In genomic region chr6:137781639-137782038, GRCh38 we compare ENCODE assay signal across 30 cellular contexts.
"Had no signal": no experiment of that assay in that cellular context is flagged by ENCODE, and none has a peak within 500 bp of the region (broad histone marks: within the 10 kb centered on the region; RNA-seq: fewer than 3 reads in every experiment).

No MANE protein-coding gene starts in this region.

- H3K36me3 ChIP-seq: gastrocnemius medialis, ovary, thoracic aorta, upper lobe of left lung, vagina had no signal

- H3K4me1 Mint-ChIP-seq: naive thymus-derived CD4-positive, alpha-beta T cell had no signal

- H3K9me3 ChIP-seq: gastrocnemius medialis, ovary, thoracic aorta, upper lobe of left lung, vagina had no signal

- H3K27me3 ChIP-seq: gastrocnemius medialis, ovary, upper lobe of left lung, vagina had no signal

- H3K27ac ChIP-seq: epithelial cell of prostate, gastrocnemius medialis, thoracic aorta, vagina, VCaP had no signal

- H3K4me1 ChIP-seq: vagina had no signal

- H3K27me3 Mint-ChIP-seq: activated naive CD8-positive, alpha-beta T cell treated with anti-CD3 and anti-CD28 coated beads, Interleukin-2, amount 50 U/mL, for 24 hours; activated T-cell treated with anti-CD3 and anti-CD28 coated beads, Interleukin-2, amount 50 U/mL, for 24 hours; progenitor cell of endocrine pancreas; T-cell had no signal

- H3K4me3 Mint-ChIP-seq: activated naive CD8-positive, alpha-beta T cell treated with anti-CD3 and anti-CD28 coated beads, Interleukin-2, amount 50 U/mL, for 24 hours; activated T-cell treated with anti-CD3 and anti-CD28 coated beads, Interleukin-2, amount 50 U/mL, for 24 hours; mesothelial cell of epicardium; naive thymus-derived CD4-positive, alpha-beta T cell; T-cell; T-helper 2 cell treated with Interferon-gamma antibody and Interleukin-4, amounts not matched to agents 5 μg/mL and 100 μg/mL, for 36 hours had no signal

- H3K9me3 Mint-ChIP-seq: activated naive CD8-positive, alpha-beta T cell treated with anti-CD3 and anti-CD28 coated beads, Interleukin-2, amount 50 U/mL, for 24 hours; activated T-cell treated with anti-CD3 and anti-CD28 coated beads, Interleukin-2, amount 50 U/mL, for 24 hours; T-helper 2 cell treated with Interferon-gamma antibody and Interleukin-4, amounts not matched to agents 5 μg/mL and 100 μg/mL, for 36 hours had no signal

- H3K27ac Mint-ChIP-seq: activated naive CD8-positive, alpha-beta T cell treated with anti-CD3 and anti-CD28 coated beads, Interleukin-2, amount 50 U/mL, for 24 hours; activated T-cell treated with anti-CD3 and anti-CD28 coated beads, Interleukin-2, amount 50 U/mL, for 24 hours; progenitor cell of endocrine pancreas; T-cell; T-helper 2 cell treated with Interferon-gamma antibody and Interleukin-4, amounts not matched to agents 5 μg/mL and 100 μg/mL, for 36 hours had no signal

- H3K4me3 ChIP-seq: gastrocnemius medialis, ovary, thoracic aorta, upper lobe of left lung, vagina had no signal

- DNase-seq: activated CD4-positive, alpha-beta T cell treated with anti-CD3 and anti-CD28 coated beads for 4 hours; activated CD4-positive, alpha-beta T cell treated with anti-CD3 and anti-CD28 coated beads, Interleukin-2, amount 50 U/mL, for 4 hours; activated CD8-positive, alpha-beta memory T cell treated with anti-CD3 and anti-CD28 coated beads, Interleukin-2, amount 50 U/mL, for 48 hours; activated gamma-delta T cell; activated naive CD4-positive, alpha-beta T cell treated with anti-CD3 and anti-CD28 coated beads, Interleukin-2, amount 50 U/mL, for 16 hours; activated naive CD8-positive, alpha-beta T cell treated with anti-CD3 and anti-CD28 coated beads, Interleukin-2, amount 50 U/mL, for 24 hours; activated T-cell treated with anti-CD3 and anti-CD28 coated beads, Interleukin-2, amount 50 U/mL, for 24 hours; amygdala; caudate nucleus; gastrocnemius medialis; hippocampal formation; left cardiac atrium; left ventricle myocardium superior; mammary epithelial cell; naive thymus-derived CD4-positive, alpha-beta T cell; ovary; retina; small intestine; stimulated activated CD4-positive, alpha-beta T cell treated with anti-CD3 and anti-CD28 coated beads, Interleukin-4, amount 100 ng/mL, for 4 hours; stimulated activated naive CD4-positive, alpha-beta T cell treated with Interleukin-2 at 50 U/mL for 16 hours; T-cell had no signal

- ATAC-seq: activated naive CD8-positive, alpha-beta T cell treated with anti-CD3 and anti-CD28 coated beads, Interleukin-2, amount 50 U/mL, for 24 hours; gastrocnemius medialis; left cardiac atrium; left ventricle myocardium superior; naive thymus-derived CD4-positive, alpha-beta T cell; sciatic nerve; T-cell had no signal
